In genomic region chr1:154857441-154858215, GRCh38 we compare ENCODE assay signal across 23 cellular contexts. TPM values are rescaled to one million over a fixed set of nuclear protein-coding genes. Genes with fewer than 3 reads are reported as not detected.
DNase-seq lines count a peak whose midpoint lies in the region; ATAC-seq, FAIRE-seq and TF ChIP-seq lines count a peak whose summit lies in the region.
"Had no signal": no experiment of that assay in that cellular context is flagged by ENCODE, and none has a peak within 500 bp of the region (broad histone marks: within the 10 kb centered on the region; RNA-seq: fewer than 3 reads in every experiment).

No MANE protein-coding gene starts in this region.

- BruUV-seq in GM12878 (replicated peaks; lab: Mats Ljungman, UMichigan) = no TSS peak

- peaks cover 27% of the 10 kb centered on the region for H3K4me1 Mint-ChIP-seq in stimulated activated naive CD8-positive, alpha-beta T cell treated with anti-CD3 and anti-CD28 coated beads, Interleukin-15, amount 100 ng/mL, for 72 hours
- H3K4me1 Mint-ChIP-seq in T-helper 17 cell = peaks cover 10% of the 10 kb centered on the region
- H3K4me1 Mint-ChIP-seq: CD4-positive, alpha-beta memory T cell had no signal

- intact Hi-C loops in GM12878 (cut with micrococcal nuclease; ENCODE audit: unreplicated experiment) (loop anchor here (5.0 kb wide), 1 partner anchor 35 kb away; no protein-coding TSS in a partner anchor), left cardiac atrium (cut with DNase I) (no loop called here)

- H3K79me2 ChIP-seq in GM12878 (ENCODE audit: control insufficient read depth, insufficient read depth, low read length) = peaks cover 66% of the 10 kb centered on the region

- H3K9me3 Mint-ChIP-seq in stimulated activated naive CD8-positive, alpha-beta T cell treated with anti-CD3 and anti-CD28 coated beads, Interleukin-15, amount 100 ng/mL, for 72 hours = no peaks in the 10 kb centered on the region
- H3K9me3 Mint-ChIP-seq: activated T-helper 2 cell treated with anti-CD3 and anti-CD28 coated beads, Interferon-gamma antibody, Interleukin-2, Interleukin-4, amounts not matched to agents 10 μg/mL and 5 μg/mL and 100 μg/mL, durations not matched to agents 14 hours and 24 hours and 36 hours; CD4-positive, alpha-beta memory T cell; neural crest cell; stimulated activated naive B cell treated with anti-CD40 and anti-IgM and Interleukin-4, amounts not matched to agents 10 μg/mL and 1 μg/mL and 100 μg/mL, for 72 hours had no signal

- peak overlapping the region in 1 of 2 donors; percentile 85 for H3K27ac Mint-ChIP-seq in stimulated activated naive CD8-positive, alpha-beta T cell treated with anti-CD3 and anti-CD28 coated beads, Interleukin-15, amount 100 ng/mL, for 72 hours
- H3K27ac Mint-ChIP-seq in T-helper 17 cell = no peak overlapping the region
- H3K27ac Mint-ChIP-seq: activated T-helper 2 cell treated with anti-CD3 and anti-CD28 coated beads, Interferon-gamma antibody, Interleukin-2, Interleukin-4, amounts not matched to agents 10 μg/mL and 5 μg/mL and 100 μg/mL, durations not matched to agents 14 hours and 24 hours and 36 hours; CD4-positive, alpha-beta memory T cell; stimulated activated naive B cell treated with anti-CD40 and anti-IgM and Interleukin-4, amounts not matched to agents 10 μg/mL and 1 μg/mL and 100 μg/mL, for 72 hours had no signal

- H3K36me3 Mint-ChIP-seq in T-helper 17 cell (ENCODE audit: low read depth) = no peaks in the 10 kb centered on the region
- H3K36me3 Mint-ChIP-seq: CD4-positive, alpha-beta memory T cell; stimulated activated naive B cell treated with anti-CD40 and anti-IgM and Interleukin-4, amounts not matched to agents 10 μg/mL and 1 μg/mL and 100 μg/mL, for 72 hours had no signal

- CTCF ChIA-PET in HEK293 (lab: Yijun Ruan, JAX) = no interaction called here
- CTCF ChIA-PET in GM12878 (lab: Yijun Ruan, JAX) = interaction anchor here (0.6 to 3.5 kb wide), 13 partner anchors 8 to 586 kb away, joined by 3 to 26 read pairs (median 5); partner anchors contain the start of gene KCNN3

- TF ChIP-seq CTCF in HEK293 (tag by site-specific recombination; IDR thresholded peaks at IDR 0.05) (no peak), GM12878 (IDR thresholded peaks at IDR 0.05 in 2 of 3, conservative IDR thresholded peaks at IDR 0.05 in 1 of 3; ENCODE audit: control insufficient read depth in 2 of 3, extremely low read depth in 1 of 3, insufficient read depth in 1 of 3, low read depth in 3 of 3, low read length in 3 of 3) (no peak)

- H2AFZ ChIP-seq in GM12878 (ENCODE audit: control insufficient read depth, low read depth, low read length) = no peak overlapping the region
- H2AFZ ChIP-seq: GM23248 had no signal

- H3K27me3 Mint-ChIP-seq in stimulated activated naive CD8-positive, alpha-beta T cell treated with anti-CD3 and anti-CD28 coated beads, Interleukin-15, amount 100 ng/mL, for 72 hours = peaks cover 23% of the 10 kb centered on the region
- H3K27me3 Mint-ChIP-seq in T-helper 17 cell = peaks cover 48% of the 10 kb centered on the region

- H3K9me3 ChIP-seq in HEK293 (ENCODE audit: control insufficient read depth, insufficient read depth, low read depth, low read length) = no peaks in the 10 kb centered on the region
- H3K9me3 ChIP-seq in GM12878 (replicated peaks; ENCODE audit: control insufficient read depth, insufficient read depth, low read length) = no peaks in the 10 kb centered on the region
- H3K9me3 ChIP-seq in T-helper 17 cell (ENCODE audit: control insufficient read depth, low read length, poor library complexity, severe bottlenecking) = no peaks in the 10 kb centered on the region
- H3K9me3 ChIP-seq: SJCRH30 had no signal

- no peaks in the 10 kb centered on the region for H3K27me3 ChIP-seq in GM12878 (replicated peaks in 1 of 2; ENCODE audit: control insufficient read depth in 2 of 2, insufficient read depth in 2 of 2, low read length in 1 of 2)
- H3K27me3 ChIP-seq: SJCRH30 had no signal

- SMC1A ChIA-PET in GM12878 (lab: Charles Lee; ENCODE audit: uncharacterized antibody, unreplicated experiment) = interaction anchor here (0.6 to 7.8 kb wide), 19 partner anchors 8 to 118 kb away, joined by 3 to 101 read pairs (median 5); partner anchors contain the start of gene KCNN3

- H3K36me3 ChIP-seq in HEK293 (ENCODE audit: control insufficient read depth in 2 of 2, insufficient read depth in 1 of 2, low read length in 2 of 2) (no peaks in the 10 kb centered on the region), GM12878 (ENCODE audit: control insufficient read depth in 2 of 2, insufficient read depth in 2 of 2, low read length in 1 of 2) (no peaks in the 10 kb centered on the region)

- H3K4me1 ChIP-seq in HEK293 (ENCODE audit: control insufficient read depth, insufficient read depth, low read length) = no peaks in the 10 kb centered on the region
- peaks cover 56% of the 10 kb centered on the region for H3K4me1 ChIP-seq in GM12878 (ENCODE audit: control insufficient read depth, insufficient read depth, low read length)

- no peak for TF ChIP-seq RAD21 in GM12878 (IDR thresholded peaks at IDR 0.05; ENCODE audit: insufficient read depth, low read depth, low read length)

- RAD21 ChIA-PET in GM12878 (lab: Charles Lee; ENCODE audit: unreplicated experiment) = interaction anchor here (0.6 to 11.6 kb wide), 17 partner anchors 8 to 677 kb away, joined by 3 to 254 read pairs (median 7); partner anchors contain the start of genes KCNN3 and SHC1

- TF ChIP-seq POLR2A in GM12878 (IDR thresholded peaks at IDR 0.05; ENCODE audit: low read depth, low read length) = no peak

- H3K4me3 ChIP-seq in HEK293 (ENCODE audit: low read depth, low read length) (no peak overlapping the region), GM12878 (peak overlapping the region; percentile 84)
- H3K4me3 ChIP-seq: GM23248, SJCRH30 had no signal

- ATAC-seq in GM12878 = peak; percentile 1; the same call in 2 of the 3 replicates
- ATAC-seq in stimulated activated naive CD8-positive, alpha-beta T cell treated with anti-CD3 and anti-CD28 coated beads, Interleukin-15, amount 100 ng/mL, for 72 hours = peak; percentile 31
- ATAC-seq in T-helper 17 cell = no peak
- ATAC-seq in left cardiac atrium = no peak
- ATAC-seq: Panc1; stimulated activated naive B cell treated with anti-CD40 and anti-IgM and Interleukin-4, amounts not matched to agents 10 μg/mL and 1 μg/mL and 100 μg/mL, for 72 hours had no signal

- H4K20me1 ChIP-seq in GM12878 (ENCODE audit: control insufficient read depth, insufficient read depth) = no peaks in the 10 kb centered on the region

- in situ Hi-C loops in GM12878 (cut with MboI) = no loop called here

- 15% methylated on average over 11 of the region's 11 CpGs for WGBS in GM12878 (ENCODE audit: insufficient coverage, insufficient replicate concordance, low lambda C conversion rate, missing lambda C conversion rate)

- peak overlapping the region; percentile 98 for H3K4me2 ChIP-seq in GM12878 (ENCODE audit: control insufficient read depth, insufficient read depth)

- H3K4me3 Mint-ChIP-seq in stimulated activated naive CD8-positive, alpha-beta T cell treated with anti-CD3 and anti-CD28 coated beads, Interleukin-15, amount 100 ng/mL, for 72 hours = no peak overlapping the region
- H3K4me3 Mint-ChIP-seq in T-helper 17 cell = no peak overlapping the region
- H3K4me3 Mint-ChIP-seq: CD4-positive, alpha-beta memory T cell; neural crest cell; stimulated activated naive B cell treated with anti-CD40 and anti-IgM and Interleukin-4, amounts not matched to agents 10 μg/mL and 1 μg/mL and 100 μg/mL, for 72 hours had no signal

- POLR2A ChIA-PET in HEK293 (lab: Yijun Ruan, JAX) = interaction anchor here (0.9 kb wide), 1 partner anchor 12 kb away, joined by 3 read pairs; the partner anchor contains the start of gene KCNN3
- POLR2A ChIA-PET in GM12878 (lab: Charles Lee) = interaction anchor here (0.6 to 11.8 kb wide), 12 partner anchors 12 to 131 kb away, joined by 3 to 204 read pairs (median 4); partner anchors contain the start of gene KCNN3

- H3K27ac ChIP-seq in HEK293 (ENCODE audit: extremely low read depth, low read depth, low read length) = no peak overlapping the region
- H3K27ac ChIP-seq in GM12878 (ENCODE audit: control insufficient read depth, insufficient read depth) = peak overlapping the region; percentile 79
- H3K27ac ChIP-seq: GM23248, SJCRH30 had no signal

- peak; percentile 21 for DNase-seq in stimulated activated CD4-positive, alpha-beta T cell treated with anti-CD3 and anti-CD28 coated beads, Interleukin-15, amount 100 ng/mL, for 24 hours
- no peak for DNase-seq in stimulated activated CD4-positive, alpha-beta T cell treated with anti-CD3 and anti-CD28 coated beads, Interleukin-1b, Interleukin-23, amount 100 ng/mL, for 48 hours
- no peak for DNase-seq in GM12878 (ENCODE audit: low read depth, low spot score)
- no peak for DNase-seq in stimulated activated naive CD8-positive, alpha-beta T cell treated with anti-CD3 and anti-CD28 coated beads, Interleukin-15, amount 100 ng/mL, for 72 hours
- no peak for DNase-seq in T-helper 17 cell
- no peak for DNase-seq in left cardiac atrium
- DNase-seq: activated CD4-positive, alpha-beta T cell treated with anti-CD3 and anti-CD28 coated beads, Interleukin-2, amount 50 U/mL, for 4 hours; CD4-positive, alpha-beta memory T cell; DMS 273 treated with DMSO at 0.1 percent for 48 hours; effector CD8-positive, alpha-beta T cell; foreskin melanocyte; GM23248; hypothalamus; NCI-H187; NCI-H2227 treated with DMSO at 0.1 percent for 48 hours; SJCRH30; stimulated activated naive B cell treated with anti-CD40 and anti-IgM and Interleukin-4, amounts not matched to agents 10 μg/mL and 1 μg/mL and 100 μg/mL, for 72 hours; T-helper 1 cell had no signal

- H3K9ac ChIP-seq in GM12878 (ENCODE audit: control insufficient read depth, insufficient read depth, low read length) = peak overlapping the region; percentile 55
- H3K9ac ChIP-seq: GM23248 had no signal

- peak; percentile 59 for FAIRE-seq in GM12878 (lab: Jason Lieb, UNC)
- FAIRE-seq: islet of Langerhans had no signal

- no peak for TF ChIP-seq EP300 in GM12878 (IDR thresholded peaks at IDR 0.05; ENCODE audit: borderline replicate concordance in 1 of 2, control insufficient read depth in 1 of 2, low read depth in 2 of 2, low read length in 2 of 2)

RNA-seq across cellular contexts. Expression of gene KCNN3, which starts 12.5 kb away (rescaled TPM):
- 53.8 and 54.8 TPM in 2 replicates for total RNA-seq in GM12878 (2013; cell fraction: nucleolus; rRNA removed)
- total RNA-seq in GM12878 (2014; rRNA removed) = 13.2 and 15.8 TPM in 2 replicates
- 9.9 and 11.8 TPM in 2 replicates for total RNA-seq in GM12878 (2014; rRNA removed; fragmentation: Illumina TruSeq; extraction: Trizol)
- 15.3 and 17.3 TPM in 2 replicates for total RNA-seq in GM12878 (2021)
- 9.5 TPM for polyA plus RNA-seq in GM12878 (2011; ENCODE audit: low read depth)
- 13.5 and 17.4 TPM in 2 replicates for polyA plus RNA-seq in GM12878 (2011; rRNA removed)
- polyA plus RNA-seq in GM12878 (2011; cell fraction: cytosol; rRNA removed) = 24.6 and 29.9 TPM in 2 replicates
- polyA plus RNA-seq in GM12878 (2011; cell fraction: nucleus; rRNA removed) = 21.5 and 27.0 TPM in 2 replicates
- 13.6 and 19.7 TPM in 2 replicates for polyA plus RNA-seq in GM12878 (2012)
- 10.9 and 14.1 TPM in 2 replicates for polyA plus RNA-seq in GM12878 (2014; fragmentation: Illumina TruSeq; extraction: Trizol)
- 1 to 10 TPM; 3.5 to 6.4 TPM for polyA plus RNA-seq in GM12878 (2014; fragmentation: Nextera tagmentation; extraction: Ambion mirVana)
- 13.6 and 13.8 TPM in 2 replicates for polyA plus RNA-seq in GM12878 (2014; rRNA removed)
- 10 to 100 TPM; 25.8 to 26.4 TPM for polyA plus RNA-seq in GM12878 (2016; fragmentation: Nextera tagmentation; extraction: Ambion mirVana)
- 59.0 and 61.8 TPM in 2 replicates for polyA minus RNA-seq in GM12878 (2011; rRNA and poly(A)+ RNA removed)
- polyA minus RNA-seq in GM12878 (2011; cell fraction: cytosol; rRNA and poly(A)+ RNA removed) = 11.6 and 12.3 TPM in 2 replicates
- 16.3 and 26.8 TPM in 2 replicates for polyA minus RNA-seq in GM12878 (2011; cell fraction: nucleus; rRNA and poly(A)+ RNA removed)
- under 1 TPM; 0.12 to 0.29 TPM for total RNA-seq in T-helper 17 cell
- 1 to 10 TPM; 3.2 to 4.6 TPM for total RNA-seq in left cardiac atrium
- total RNA-seq: GM23248 had no signal
- polyA plus RNA-seq: CD4-positive, alpha-beta memory T cell; GM23248 had no signal

Comparison
In these comparisons a context has a peak if more than half of its experiments do, and no peak if none do; other contexts are left out.
1. ATAC-seq: peak in GM12878 (single experiment) and stimulated activated naive CD8-positive, alpha-beta T cell treated with anti-CD3 and anti-CD28 coated beads, Interleukin-15, amount 100 ng/mL, for 72 hours (single experiment); none in T-helper 17 cell (single experiment) and left cardiac atrium (0 of 2).